In genomic region chr5:175682664-175683063, GRCh38 we compare ENCODE assay signal across 13 cellular contexts.
"Had no signal": no experiment of that assay in that cellular context is flagged by ENCODE, and none has a peak within 500 bp of the region (broad histone marks: within the 10 kb centered on the region; RNA-seq: fewer than 3 reads in every experiment).

No MANE protein-coding gene starts in this region.

- H3K9me3 ChIP-seq: pancreas had no signal

- H3K36me3 ChIP-seq: pancreas had no signal

- ATAC-seq: naive thymus-derived CD4-positive, alpha-beta T cell; pancreas; sciatic nerve; stimulated activated naive B cell treated with anti-CD40 and anti-IgM and Interleukin-4, amounts not matched to agents 10 μg/mL and 1 μg/mL and 100 μg/mL, for 72 hours had no signal

- H3K27ac ChIP-seq: pancreas, VCaP had no signal

- H3K27me3 ChIP-seq: pancreas had no signal

- H3K4me3 ChIP-seq: coronary artery, pancreas had no signal

- DNase-seq: activated CD4-positive, alpha-beta T cell treated with anti-CD3 and anti-CD28 coated beads for 1 hour; activated CD4-positive, alpha-beta T cell treated with anti-CD3 and anti-CD28 coated beads, Interleukin-2, amount 50 U/mL, for 48 hours; activated gamma-delta T cell; central memory CD4-positive, alpha-beta T cell; effector CD4-positive, alpha-beta T cell; kidney glomerular epithelial cell; mesenchymal stem cell; naive thymus-derived CD4-positive, alpha-beta T cell; stimulated activated naive B cell treated with anti-CD40 and anti-IgM and Interleukin-4, amounts not matched to agents 10 μg/mL and 1 μg/mL and 100 μg/mL, for 72 hours had no signal
